In genomic region chr6:21597706-21598273, GRCh38 we compare ENCODE assay signal across 8 cellular contexts. TPM values are rescaled to one million over a fixed set of nuclear protein-coding genes. Genes with fewer than 3 reads are reported as not detected.
A peak's percentile ranks its signal among the peaks of the same experiment; 100 is the strongest.
DNase-seq lines count a peak whose midpoint lies in the region; ATAC-seq and TF ChIP-seq lines count a peak whose summit lies in the region.

No MANE protein-coding gene starts in this region.

- H3K9me3 ChIP-seq in hepatocyte (ENCODE audit: low read depth), result no peaks in the 10 kb centered on the region

- no peaks in the 10 kb centered on the region for H3K36me3 Mint-ChIP-seq in activated CD8-positive, alpha-beta memory T cell treated with anti-CD3 and anti-CD28 coated beads, Interleukin-2, amount 10 ng/mL, durations not matched to agents 7 days and 5 days

- peak overlapping the region; percentile 80 for H3K4me2 ChIP-seq in hepatocyte

- peak overlapping the region; percentile 93 for H3K27ac ChIP-seq in hepatocyte

- no peaks in the 10 kb centered on the region for H3K9me3 Mint-ChIP-seq in stimulated activated naive CD8-positive, alpha-beta T cell treated with anti-CD3 and anti-CD28 coated beads, Interleukin-15, amount 100 ng/mL, for 72 hours
- H3K9me3 Mint-ChIP-seq in activated CD8-positive, alpha-beta memory T cell treated with anti-CD3 and anti-CD28 coated beads, Interleukin-2, amount 10 ng/mL, durations not matched to agents 7 days and 5 days (ENCODE audit: low read depth), result no peaks in the 10 kb centered on the region

- no peak for TF ChIP-seq CTCF in WI38 (IDR thresholded peaks at IDR 0.05; ENCODE audit: low read depth, low read length)
- TF ChIP-seq CTCF in hepatocyte (IDR thresholded peaks at IDR 0.05; ENCODE audit: poor library complexity), result no peak

- peak overlapping the region; percentile 75 for H3K4me3 ChIP-seq in WI38 (ENCODE audit: low read depth, low read length)
- H3K4me3 ChIP-seq in hepatocyte, result peak overlapping the region; percentile 59

- no peak for ATAC-seq in stimulated activated naive CD8-positive, alpha-beta T cell treated with anti-CD3 and anti-CD28 coated beads, Interleukin-15, amount 100 ng/mL, for 72 hours
- ATAC-seq in activated CD8-positive, alpha-beta memory T cell treated with anti-CD3 and anti-CD28 coated beads, Interleukin-2, amount 10 ng/mL, durations not matched to agents 7 days and 5 days, result no peak

- DNase-seq in NCI-H2029 (lab: John Stamatoyannopoulos, UW) (peak; percentile 35), NCI-H2029 treated with DMSO at 0.1 percent for 48 hours (lab: John Stamatoyannopoulos, UW) (no peak), hepatocyte (ENCODE audit: low spot score) (no peak), dedifferentiated amniotic fluid mesenchymal stem cell (ENCODE audit: extremely low spot score) (no peak), DMS114 treated with DMSO at 0.1 percent for 48 hours (lab: John Stamatoyannopoulos, UW; ENCODE audit: unreplicated experiment) (no peak)
- no peak for DNase-seq in stimulated activated naive CD8-positive, alpha-beta T cell treated with anti-CD3 and anti-CD28 coated beads, Interleukin-15, amount 100 ng/mL, for 72 hours
- no peak for DNase-seq in activated CD8-positive, alpha-beta memory T cell treated with anti-CD3 and anti-CD28 coated beads, Interleukin-2, amount 10 ng/mL, durations not matched to agents 7 days and 5 days

- peaks cover 64% of the 10 kb centered on the region for H3K27me3 Mint-ChIP-seq in stimulated activated naive CD8-positive, alpha-beta T cell treated with anti-CD3 and anti-CD28 coated beads, Interleukin-15, amount 100 ng/mL, for 72 hours
- peaks cover 45% of the 10 kb centered on the region for H3K27me3 Mint-ChIP-seq in activated CD8-positive, alpha-beta memory T cell treated with anti-CD3 and anti-CD28 coated beads, Interleukin-2, amount 10 ng/mL, durations not matched to agents 7 days and 5 days

- peaks cover 5% of the 10 kb centered on the region for H3K4me1 ChIP-seq in hepatocyte (ENCODE audit: insufficient read depth)

- no peaks in the 10 kb centered on the region for H3K36me3 ChIP-seq in hepatocyte (replicated peaks; ENCODE audit: insufficient read depth, low read depth)

- CTCF ChIA-PET in activated CD8-positive, alpha-beta memory T cell treated with anti-CD3 and anti-CD28 coated beads, Interleukin-2, amount 10 ng/mL, durations not matched to agents 7 days and 5 days (lab: Charles Lee), result interaction anchor here (2.8 kb wide), 1 partner anchor 9 kb away, joined by 20 read pairs; no protein-coding TSS in a partner anchor

- peaks cover 32% of the 10 kb centered on the region for H3K4me1 Mint-ChIP-seq in stimulated activated naive CD8-positive, alpha-beta T cell treated with anti-CD3 and anti-CD28 coated beads, Interleukin-15, amount 100 ng/mL, for 72 hours
- H3K4me1 Mint-ChIP-seq in activated CD8-positive, alpha-beta memory T cell treated with anti-CD3 and anti-CD28 coated beads, Interleukin-2, amount 10 ng/mL, durations not matched to agents 7 days and 5 days, result peaks cover 19% of the 10 kb centered on the region

- peaks cover 59% of the 10 kb centered on the region for H3K79me2 ChIP-seq in hepatocyte

- H3K27me3 ChIP-seq in hepatocyte, result no peaks in the 10 kb centered on the region

- peak overlapping the region; percentile 6 for H2AFZ ChIP-seq in hepatocyte

- peak overlapping the region; percentile 63 to 97 for H3K4me3 Mint-ChIP-seq in stimulated activated naive CD8-positive, alpha-beta T cell treated with anti-CD3 and anti-CD28 coated beads, Interleukin-15, amount 100 ng/mL, for 72 hours
- H3K4me3 Mint-ChIP-seq in activated CD8-positive, alpha-beta memory T cell treated with anti-CD3 and anti-CD28 coated beads, Interleukin-2, amount 10 ng/mL, durations not matched to agents 7 days and 5 days, result no peak overlapping the region

- H3K9me2 ChIP-seq in hepatocyte (replicated peaks; ENCODE audit: insufficient read depth), result no peaks in the 10 kb centered on the region

- WGBS in hepatocyte (ENCODE audit: low lambda C conversion rate, missing lambda C conversion rate), result 2% methylated on average over 13 of the region's 13 CpGs

- H3K27ac Mint-ChIP-seq in stimulated activated naive CD8-positive, alpha-beta T cell treated with anti-CD3 and anti-CD28 coated beads, Interleukin-15, amount 100 ng/mL, for 72 hours, result no peak overlapping the region
- no peak overlapping the region for H3K27ac Mint-ChIP-seq in activated CD8-positive, alpha-beta memory T cell treated with anti-CD3 and anti-CD28 coated beads, Interleukin-2, amount 10 ng/mL, durations not matched to agents 7 days and 5 days

- H4K20me1 ChIP-seq in hepatocyte (ENCODE audit: insufficient read depth, poor library complexity, severe bottlenecking), result peaks cover 31% of the 10 kb centered on the region

RNA-seq across cellular contexts. Expression of gene SOX4, which starts 4.2 kb away (rescaled TPM):
- 76.4 and 92.5 TPM in 2 replicates for total RNA-seq in hepatocyte
- polyA plus RNA-seq in hepatocyte, result 62.2 and 72.7 TPM in 2 replicates
- 10 to 100 TPM in 1 of 2 experiments, under 1 TPM in 1; 0.76 to 10.4 TPM for total RNA-seq in activated CD8-positive, alpha-beta memory T cell treated with anti-CD3 and anti-CD28 coated beads, Interleukin-2, amount 10 ng/mL, durations not matched to agents 7 days and 5 days
